1 cellular context compared by ENCODE assay signal in genomic region chr19:9622531-9622930, GRCh38.
TF ChIP-seq lines count a peak whose summit lies in the region.

No MANE protein-coding gene starts in this region.

TF ChIP-seq in H1, 55 proteins besides CTCF, POLR2A, EP300 and RAD21:
- TF ChIP-seq SP2 (IDR thresholded peaks at IDR 0.05; ENCODE audit: low read length) (no peak), POLR2AphosphoS5 (IDR thresholded peaks at IDR 0.05; ENCODE audit: low read depth, low read length) (peak; percentile 52; the same call in 1 of the 2 replicates)
